Comparison of ENCODE assay signal across 35 cellular contexts in the genomic region with DNA sequence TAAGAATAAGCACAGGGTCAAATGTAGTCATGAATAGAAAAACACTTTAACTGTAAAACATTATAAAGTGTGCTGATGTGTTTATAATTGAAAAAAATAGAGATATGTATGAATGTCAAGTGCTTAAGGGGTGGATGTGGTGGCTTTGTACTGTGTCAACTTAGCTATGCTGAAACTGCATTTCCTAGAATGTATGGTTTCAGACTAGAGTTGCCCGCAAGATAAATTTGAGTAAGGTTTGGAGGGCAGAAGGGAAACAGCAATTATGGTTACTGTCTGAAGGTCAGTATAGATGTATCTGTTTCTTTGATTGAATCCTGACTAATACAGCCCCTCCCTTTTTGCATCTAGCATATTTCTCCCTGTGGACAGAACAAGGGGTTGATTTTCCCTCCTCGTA.
"Had no signal": no experiment of that assay in that cellular context is flagged by ENCODE, and none has a peak within 500 bp of the region (broad histone marks: within the 10 kb centered on the region; RNA-seq: fewer than 3 reads in every experiment).

No MANE protein-coding gene starts in this region.

- H3K27me3 ChIP-seq: MG63 had no signal

- H3K4me3 ChIP-seq: MG63 had no signal

- H3K36me3 ChIP-seq: MG63 had no signal

- H3K9me3 ChIP-seq: MG63 had no signal

- DNase-seq: Karpas-422, Kasumi-1, MG63, MM.1S, MV-4-11, NCI-H1048, NCI-H1092, NCI-H1092 treated with DMSO at 0.1 percent for 48 hours, NCI-H1105, NCI-H1105 treated with DMSO at 0.1 percent for 48 hours, NCI-H1417, NCI-H1417 treated with DMSO at 0.1 percent for 48 hours, NCI-H1436, NCI-H1436 treated with DMSO at 0.1 percent for 48 hours, NCI-H146, NCI-H1694, NCI-H1694 treated with DMSO at 0.1 percent for 48 hours, NCI-H187, NCI-H187 treated with DMSO at 0.1 percent for 48 hours, NCI-H1930, NCI-H2029, NCI-H2029 treated with DMSO at 0.1 percent for 48 hours, NCI-H2081, NCI-H2081 treated with DMSO at 0.1 percent for 48 hours, NCI-H2107, NCI-H2171, NCI-H2171 treated with DMSO at 0.1 percent for 48 hours, NCI-H2227 treated with DMSO at 0.1 percent for 48 hours, NCI-H226, NCI-H345, NCI-H446, NCI-H446 treated with DMSO at 0.1 percent for 48 hours, NCI-H510A, NCI-H510A treated with DMSO at 0.1 percent for 48 hours, NCI-H524 had no signal
